In genomic region chr14:104331871-104332605, GRCh38 we compare ENCODE assay signal across 19 cellular contexts.
DNase-seq lines count a peak whose midpoint lies in the region; ATAC-seq, FAIRE-seq and TF ChIP-seq lines count a peak whose summit lies in the region.
"Had no signal": no experiment of that assay in that cellular context is flagged by ENCODE, and none has a peak within 500 bp of the region (broad histone marks: within the 10 kb centered on the region; RNA-seq: fewer than 3 reads in every experiment).

No MANE protein-coding gene starts in this region.

- no peak overlapping the region for H2AK5ac ChIP-seq in H1 (ENCODE audit: low read depth, low read length)

- H3K4me3 ChIP-seq in SK-N-SH (ENCODE audit: low read depth in 2 of 2, low read length in 1 of 2): no peak overlapping the region
- peak overlapping the region; percentile 23; the same call in 1 of the 2 replicates for H3K4me3 ChIP-seq in Karpas-422 (ENCODE audit: low read length)
- no peak overlapping the region for H3K4me3 ChIP-seq in H1 (ENCODE audit: extremely low read depth in 1 of 4, insufficient read depth in 2 of 4, low read depth in 3 of 4, low read length in 4 of 4)
- H3K4me3 ChIP-seq: ascending aorta, tibial nerve had no signal

- FAIRE-seq in H1 (lab: Jason Lieb, UNC) (no peak), GM12892 (lab: Jason Lieb, UNC) (no peak)

- ATAC-seq in SK-N-SH treated with all-trans-retinoic acid at 6 μM for 48 hours (no peak), sciatic nerve (no peak), HG03457 (IDR thresholded peaks at IDR 0.05; ENCODE audit: unreplicated experiment) (no peak)

- no peaks in the 10 kb centered on the region for H3K27me3 ChIP-seq in SK-N-SH (ENCODE audit: insufficient read depth)
- peaks cover 4% of the 10 kb centered on the region; the same call in 1 of the 2 replicates for H3K27me3 ChIP-seq in Karpas-422 (ENCODE audit: low read length)
- H3K27me3 ChIP-seq in H1 (replicated peaks in 1 of 4; ENCODE audit: control insufficient read depth in 3 of 4, extremely low read depth in 1 of 4, insufficient read depth in 3 of 4, low read length in 3 of 4): no peaks in the 10 kb centered on the region
- H3K27me3 ChIP-seq: ascending aorta had no signal

- H3K14ac ChIP-seq in H1 (ENCODE audit: insufficient read length): no peak overlapping the region

- no peak overlapping the region for H3K23ac ChIP-seq in H1 (ENCODE audit: insufficient read length)

- H3K36me3 ChIP-seq in SK-N-SH (replicated peaks in 1 of 2; ENCODE audit: control insufficient read depth in 1 of 2, insufficient read depth in 2 of 2, low read length in 1 of 2): no peaks in the 10 kb centered on the region
- H3K36me3 ChIP-seq in Karpas-422 (ENCODE audit: insufficient read depth, low read length): no peaks in the 10 kb centered on the region
- H3K36me3 ChIP-seq in H1 (ENCODE audit: control insufficient read depth in 2 of 4, insufficient read depth in 4 of 4, low read length in 3 of 4): no peaks in the 10 kb centered on the region
- H3K36me3 ChIP-seq: ascending aorta, tibial nerve had no signal

- TF ChIP-seq CTCF in SK-N-SH (IDR thresholded peaks at IDR 0.05) (no peak), H1 (IDR thresholded peaks at IDR 0.05; ENCODE audit: control extremely low read depth in 1 of 3, insufficient read depth in 1 of 3, low read depth in 1 of 3, low read length in 3 of 3) (peak in 2 of 3 experiments; percentile 57 to 68; a peak in 3 of 4 replicates)

- intact Hi-C loops in sciatic nerve (cut with DNase I): no loop called here

- H2BK120ac ChIP-seq in H1 (replicated peaks; ENCODE audit: low read depth, low read length): no peak overlapping the region

- no peaks in the 10 kb centered on the region for H3F3A ChIP-seq in SK-N-SH (replicated peaks; ENCODE audit: insufficient read depth)

- H3K56ac ChIP-seq in H1 (replicated peaks; ENCODE audit: insufficient read length, low read depth, low read length): no peak overlapping the region

- POLR2A ChIA-PET in SK-N-SH (lab: Yijun Ruan, JAX) (no interaction called here), H1 (lab: Charles Lee; ENCODE audit: partially characterized antibody) (no interaction called here)

- TF ChIP-seq EP300 in SK-N-SH (IDR thresholded peaks at IDR 0.05; ENCODE audit: borderline replicate concordance in 1 of 2, low read depth in 1 of 2, low read length in 1 of 2) (no peak), H1 (IDR thresholded peaks at IDR 0.05; ENCODE audit: borderline replicate concordance in 1 of 2, low read depth in 2 of 2, low read length in 2 of 2) (no peak)

- H2BK5ac ChIP-seq in H1 (ENCODE audit: low read depth, low read length): no peak overlapping the region; the same call in 1 of the 2 replicates

- no peaks in the 10 kb centered on the region for H3K9me3 ChIP-seq in SK-N-SH
- H3K9me3 ChIP-seq in Karpas-422 (ENCODE audit: low read length): no peaks in the 10 kb centered on the region
- peaks cover 5 to 8% of the 10 kb centered on the region in 2 experiments; a peak in 3 of 4 replicates for H3K9me3 ChIP-seq in H1 (ENCODE audit: insufficient read depth in 2 of 2, low read depth in 1 of 2, low read length in 1 of 2)

- H4K5ac ChIP-seq in H1 (ENCODE audit: insufficient read length, low read depth, low read length): no peak overlapping the region

- CTCF ChIA-PET in SK-N-SH (lab: Yijun Ruan, JAX): interaction anchor here (0.8 to 1.9 kb wide), 4 partner anchors 9 to 48 kb away, joined by 3 to 5 read pairs (median 4); no protein-coding TSS in a partner anchor
- CTCF ChIA-PET in H1 (lab: Charles Lee; ENCODE audit: partially characterized antibody): interaction anchor here (0.7 to 2.8 kb wide), 12 partner anchors 9 to 255 kb away, joined by 3 to 30 read pairs (median 4); no protein-coding TSS in a partner anchor

- TF ChIP-seq RAD21 in SK-N-SH (IDR thresholded peaks at IDR 0.05; ENCODE audit: low read length) (0 out of 2 replicates have a peak, but pooled peaks have one; percentile 15), H1 (IDR thresholded peaks at IDR 0.05 in 1 of 2, conservative IDR thresholded peaks at IDR 0.05 in 1 of 2; ENCODE audit: low read depth in 2 of 2, low read length in 2 of 2) (peak; percentile 26 to 34; a peak in 3 of 4 replicates)

- H3K4me2 ChIP-seq in SK-N-SH (no peak overlapping the region), Karpas-422 (ENCODE audit: low read depth, low read length, poor library complexity, severe bottlenecking) (peak overlapping the region; percentile 28), H1 (ENCODE audit: insufficient read depth in 1 of 2, low read depth in 2 of 2, low read length in 2 of 2) (no peak overlapping the region)

- no peak overlapping the region for H4K91ac ChIP-seq in H1 (replicated peaks; ENCODE audit: insufficient read length, low read length)

- no peaks in the 10 kb centered on the region for H4K20me1 ChIP-seq in SK-N-SH (ENCODE audit: insufficient read depth)
- no peaks in the 10 kb centered on the region for H4K20me1 ChIP-seq in Karpas-422 (ENCODE audit: insufficient read depth, low read depth, low read length)
- no peaks in the 10 kb centered on the region for H4K20me1 ChIP-seq in H1 (replicated peaks in 1 of 2; ENCODE audit: control insufficient read depth in 1 of 2, insufficient read depth in 2 of 2, low read length in 2 of 2)

- H3K27ac ChIP-seq in SK-N-SH (ENCODE audit: low read depth in 2 of 2, low read length in 1 of 2): no peak overlapping the region
- H3K27ac ChIP-seq in Karpas-422 (ENCODE audit: low read length): no peak overlapping the region
- H3K27ac ChIP-seq in H1 (ENCODE audit: low read depth, low read length): no peak overlapping the region
- H3K27ac ChIP-seq: ascending aorta, epithelial cell of prostate, tibial nerve, VCaP had no signal

- no peaks in the 10 kb centered on the region for H3K79me1 ChIP-seq in H1 (ENCODE audit: low read depth, low read length)

- H4K8ac ChIP-seq in H1 (ENCODE audit: extremely low read depth, insufficient read depth, low read length): no peak overlapping the region

- 54% methylated on average over 11 of the region's 20 CpGs for WGBS in SK-N-SH (ENCODE audit: low lambda C conversion rate)
- 93% methylated on average over 20 of the region's 20 CpGs; no CpG with 5 or more reads in 1 of the 2 experiments for WGBS in H1 (ENCODE audit: extremely low coverage in 1 of 2, insufficient coverage in 1 of 2, insufficient read length in 1 of 2, insufficient replicate concordance in 2 of 2, low coverage in 1 of 2, low lambda C conversion rate in 2 of 2, missing lambda C conversion rate in 1 of 2), 2 experiments

- H3K4ac ChIP-seq in H1 (replicated peaks; ENCODE audit: insufficient read length, low read depth, low read length): no peak overlapping the region

- H2BK12ac ChIP-seq in H1 (ENCODE audit: low read depth, low read length): no peak overlapping the region

- H3K4me1 ChIP-seq in SK-N-SH (ENCODE audit: control insufficient read depth in 1 of 2, insufficient read depth in 2 of 2, low read depth in 1 of 2, low read length in 1 of 2) (no peaks in the 10 kb centered on the region; a peak in 1 of 4 replicates), Karpas-422 (ENCODE audit: low read length) (peaks cover 20% of the 10 kb centered on the region), H1 (replicated peaks in 1 of 4; ENCODE audit: control insufficient read depth in 3 of 4, insufficient read depth in 4 of 4, low read length in 3 of 4) (no peaks in the 10 kb centered on the region)
- H3K4me1 ChIP-seq: ascending aorta, tibial nerve had no signal

- H3K9me2 ChIP-seq in SK-N-SH (no peaks in the 10 kb centered on the region), Karpas-422 (replicated peaks; ENCODE audit: insufficient read depth, low read length) (no peaks in the 10 kb centered on the region)

- H3K23me2 ChIP-seq in H1 (ENCODE audit: low read depth, low read length): no peaks in the 10 kb centered on the region

- no peak overlapping the region for H2BK20ac ChIP-seq in H1 (ENCODE audit: low read length)

- TF ChIP-seq POLR2A in H1 (IDR thresholded peaks at IDR 0.05; ENCODE audit: control extremely low read depth in 1 of 2, low read depth in 2 of 2, low read length in 2 of 2) (no peak), GM12892 (IDR thresholded peaks at IDR 0.05; ENCODE audit: low read depth, low read length) (no peak)

- H3K79me2 ChIP-seq in SK-N-SH (ENCODE audit: insufficient read depth): no peaks in the 10 kb centered on the region
- H3K79me2 ChIP-seq in Karpas-422 (ENCODE audit: low read length): no peaks in the 10 kb centered on the region
- H3K79me2 ChIP-seq in H1 (ENCODE audit: control insufficient read depth in 1 of 2, insufficient read depth in 2 of 2, low read length in 2 of 2): no peaks in the 10 kb centered on the region

- DNase-seq in SK-N-SH: no peak
- no peak for DNase-seq in Karpas-422
- DNase-seq in H1 (ENCODE audit: low read depth in 1 of 2, low spot score in 2 of 2): peak in 1 of 2 experiments; percentile 52
- peak; percentile 45 for DNase-seq in sciatic nerve (ENCODE audit: low spot score)
- DNase-seq in middle frontal gyrus (ENCODE audit: extremely low spot score, low spot score): no peak
- no peak for DNase-seq in GM12892 (ENCODE audit: insufficient read length)
- DNase-seq: activated gamma-delta T cell treated with Interleukin-2 at 50 U/mL for 16 hours; CD4-positive, alpha-beta memory T cell; IMR-90; NCI-H510A; OCI-M1; stimulated activated CD4-positive, alpha-beta T cell treated with anti-CD3 and anti-CD28 coated beads, Interleukin-4, amount 100 ng/mL, for 4 hours; SW 1271 had no signal

- no peak overlapping the region for H3K18ac ChIP-seq in H1 (ENCODE audit: extremely low read depth, low read length)

- no peak overlapping the region for H3K9ac ChIP-seq in SK-N-SH
- H3K9ac ChIP-seq in Karpas-422 (ENCODE audit: low read length): no peak overlapping the region
- no peak overlapping the region for H3K9ac ChIP-seq in H1 (replicated peaks in 1 of 4; ENCODE audit: extremely low read depth in 1 of 4, low read depth in 3 of 4, low read length in 3 of 4)

- H2AFZ ChIP-seq in SK-N-SH (ENCODE audit: low read depth) (no peak overlapping the region), Karpas-422 (ENCODE audit: low read length) (no peak overlapping the region), H1 (ENCODE audit: low read length) (no peak overlapping the region)

- H2BK15ac ChIP-seq in H1 (ENCODE audit: low read length): no peak overlapping the region

TF ChIP-seq in SK-N-SH, 30 proteins besides CTCF, POLR2A, EP300 and RAD21 (continues in another document):
- no peak for TF ChIP-seq ELF1 (IDR thresholded peaks at IDR 0.05)
- no peak for TF ChIP-seq TCF12 (IDR thresholded peaks at IDR 0.05)

TF ChIP-seq in SK-N-SH treated with all-trans-retinoic acid at 6 μM for 48 hours, 23 proteins besides CTCF, POLR2A, EP300 and RAD21 (continues in another document):
- TF ChIP-seq TCF4 (CRISPR knock-in tag; IDR thresholded peaks at IDR 0.05; ENCODE audit: borderline replicate concordance): no peak
- no peak for TF ChIP-seq ISL1 (CRISPR knock-in tag; IDR thresholded peaks at IDR 0.05)
- no peak for TF ChIP-seq GLIS3 (CRISPR knock-in tag; IDR thresholded peaks at IDR 0.05)
- TF ChIP-seq PPARA (CRISPR knock-in tag; IDR thresholded peaks at IDR 0.05; ENCODE audit: borderline replicate concordance): no peak

TF ChIP-seq in H1, 55 proteins besides CTCF, POLR2A, EP300 and RAD21:
- TF ChIP-seq SRF (IDR thresholded peaks at IDR 0.05; ENCODE audit: low read depth, low read length) (0 out of 2 replicates have a peak, but pooled peaks have one; percentile 42), CHD2 (IDR thresholded peaks at IDR 0.05; ENCODE audit: low read length) (no peak)

Comparison
In these comparisons a context has a peak if more than half of its experiments do, and no peak if none do; other contexts are left out.
1. Of the 17 proteins assayed by ChIP-seq in both H1 and SK-N-SH: peak only in H1: CTCF; only in SK-N-SH: none; in both: RAD21; in neither: 15.